ENCODE assay signal across 18 cellular contexts in the genomic region with DNA sequence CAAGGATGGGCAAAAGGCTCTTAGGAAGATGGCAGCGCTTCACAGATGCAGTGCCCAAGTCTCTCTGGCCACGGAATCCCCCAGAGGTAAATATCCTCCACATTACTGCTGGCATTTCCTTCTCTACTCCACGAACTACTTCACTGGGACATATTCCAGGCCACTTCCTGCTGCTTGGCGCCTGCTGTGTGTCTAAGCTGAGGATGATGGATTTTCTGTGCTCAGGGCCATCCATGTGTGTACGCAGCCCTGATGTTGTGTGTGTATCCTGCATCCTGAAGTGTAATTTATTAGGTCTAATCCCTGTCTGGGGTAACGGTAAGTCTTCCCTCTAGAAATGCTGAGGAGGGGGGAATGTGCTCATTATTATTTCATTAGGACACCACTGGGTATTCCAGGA. TPM values are rescaled to one million over a fixed set of nuclear protein-coding genes. Genes with fewer than 3 reads are reported as not detected.
A peak's percentile ranks its signal among the peaks of the same experiment; 100 is the strongest.
DNase-seq lines count a peak whose midpoint lies in the region; ATAC-seq and TF ChIP-seq lines count a peak whose summit lies in the region.
"Had no signal": no experiment of that assay in that cellular context is flagged by ENCODE, and none has a peak within 500 bp of the region (broad histone marks: within the 10 kb centered on the region; RNA-seq: fewer than 3 reads in every experiment).

No MANE protein-coding gene starts in this region.

- H3K27ac Mint-ChIP-seq in stimulated activated naive B cell treated with anti-CD40 and anti-IgM and Interleukin-4, amounts not matched to agents 10 μg/mL and 1 μg/mL and 100 μg/mL, for 72 hours = no peak overlapping the region
- H3K27ac Mint-ChIP-seq: CD4-positive, alpha-beta memory T cell had no signal

- H3K4me3 ChIP-seq in AG10803 (ENCODE audit: low read length) (no peak overlapping the region), right lobe of liver (no peak overlapping the region), ascending aorta (no peak overlapping the region)

- H3K4me3 Mint-ChIP-seq in stimulated activated naive B cell treated with anti-CD40 and anti-IgM and Interleukin-4, amounts not matched to agents 10 μg/mL and 1 μg/mL and 100 μg/mL, for 72 hours = no peak overlapping the region
- H3K4me3 Mint-ChIP-seq: CD4-positive, alpha-beta memory T cell had no signal

- DNase-seq in AG10803 (ENCODE audit: low read depth) (peak; percentile 75), GM04503 (ENCODE audit: low read depth) (peak; percentile 27), right lobe of liver (no peak), medulla oblongata (ENCODE audit: extremely low spot score) (no peak), superior temporal gyrus (ENCODE audit: extremely low spot score) (no peak), ascending aorta (ENCODE audit: low spot score in 2 of 2) (no peak)
- no peak for DNase-seq in stimulated activated naive B cell treated with anti-CD40 and anti-IgM and Interleukin-4, amounts not matched to agents 10 μg/mL and 1 μg/mL and 100 μg/mL, for 72 hours
- DNase-seq: Calu3; CD4-positive, alpha-beta memory T cell; NCI-H1092; NCI-H146; NCI-H2081 treated with DMSO at 0.1 percent for 48 hours; NCI-H510A treated with DMSO at 0.1 percent for 48 hours had no signal

- ATAC-seq in SK-N-SH treated with all-trans-retinoic acid at 6 μM for 48 hours = peak; percentile 70
- ATAC-seq in right lobe of liver = peak; percentile 8 to 38 (median 24)
- no peak for ATAC-seq in stimulated activated naive B cell treated with anti-CD40 and anti-IgM and Interleukin-4, amounts not matched to agents 10 μg/mL and 1 μg/mL and 100 μg/mL, for 72 hours (replicated peaks)
- ATAC-seq: Panc1 had no signal

- H3K9me3 ChIP-seq in right lobe of liver = no peaks in the 10 kb centered on the region
- no peaks in the 10 kb centered on the region for H3K9me3 ChIP-seq in ascending aorta

- H3K27me3 ChIP-seq in right lobe of liver (no peaks in the 10 kb centered on the region), ascending aorta (no peaks in the 10 kb centered on the region)

- peaks cover 2 to 6% of the 10 kb centered on the region in 2 donors for H3K4me1 Mint-ChIP-seq in stimulated activated naive B cell treated with anti-CD40 and anti-IgM and Interleukin-4, amounts not matched to agents 10 μg/mL and 1 μg/mL and 100 μg/mL, for 72 hours
- H3K4me1 Mint-ChIP-seq: CD4-positive, alpha-beta memory T cell had no signal

- H3K36me3 Mint-ChIP-seq in stimulated activated naive B cell treated with anti-CD40 and anti-IgM and Interleukin-4, amounts not matched to agents 10 μg/mL and 1 μg/mL and 100 μg/mL, for 72 hours = no peaks in the 10 kb centered on the region
- H3K36me3 Mint-ChIP-seq: CD4-positive, alpha-beta memory T cell had no signal

- WGBS in right lobe of liver (ENCODE audit: insufficient coverage, low coverage, low lambda C conversion rate, missing lambda C conversion rate) = 39% methylated on average over 2 of the region's 6 CpGs

- TF ChIP-seq POLR2A in right lobe of liver (IDR thresholded peaks at IDR 0.05) = no peak

- TF ChIP-seq CTCF in AG10803 (conservative IDR thresholded peaks at IDR 0.05; ENCODE audit: low read length) (no peak), right lobe of liver (IDR thresholded peaks at IDR 0.05) (no peak), ascending aorta (IDR thresholded peaks at IDR 0.05) (no peak)

- H3K27ac ChIP-seq in right lobe of liver (peak overlapping the region in 1 of 3 donors; percentile 18), ascending aorta (no peak overlapping the region)
- H3K27ac ChIP-seq: KMS-11 had no signal

- H3K36me3 ChIP-seq in right lobe of liver (no peaks in the 10 kb centered on the region), ascending aorta (no peaks in the 10 kb centered on the region)

- peaks cover 0 to 1% of the 10 kb centered on the region in 2 donors for H3K9me3 Mint-ChIP-seq in stimulated activated naive B cell treated with anti-CD40 and anti-IgM and Interleukin-4, amounts not matched to agents 10 μg/mL and 1 μg/mL and 100 μg/mL, for 72 hours
- H3K9me3 Mint-ChIP-seq: CD4-positive, alpha-beta memory T cell had no signal

- H3K4me1 ChIP-seq in right lobe of liver (no peaks in the 10 kb centered on the region), ascending aorta (peaks cover 0 to 10% of the 10 kb centered on the region in 2 donors)

- peaks cover 8 to 16% of the 10 kb centered on the region in 2 donors for H3K27me3 Mint-ChIP-seq in stimulated activated naive B cell treated with anti-CD40 and anti-IgM and Interleukin-4, amounts not matched to agents 10 μg/mL and 1 μg/mL and 100 μg/mL, for 72 hours

- intact Hi-C loops in right lobe of liver (cut with DNase I) (no loop called here), ascending aorta (cut with DNase I) (no loop called here)

TF ChIP-seq in SK-N-SH treated with all-trans-retinoic acid at 6 μM for 48 hours, 23 proteins besides CTCF, POLR2A, EP300 and RAD21:
- TF ChIP-seq ISL1 (CRISPR knock-in tag; IDR thresholded peaks at IDR 0.05) (no peak), ZNF70 (CRISPR knock-in tag; IDR thresholded peaks at IDR 0.05) (0 out of 2 replicates have a peak, but pooled peaks have one; percentile 35)

RNA-seq across cellular contexts. Expression of a gene that starts 25.7 kb away (rescaled TPM):
- total RNA-seq in right lobe of liver = 100 to 1,000 TPM; 162 to 705 (median 372) TPM
- total RNA-seq in ascending aorta = not detected
- total RNA-seq: CD4-positive, alpha-beta memory T cell; MCF 10A; SK-MEL-5 had no signal

Comparison
In these comparisons a context has a peak if more than half of its experiments do, and no peak if none do; other contexts are left out.
1. DNase-seq: peak in AG10803 (single experiment) and GM04503 (single experiment); none in right lobe of liver (0 of 3), medulla oblongata (single experiment), stimulated activated naive B cell treated with anti-CD40 and anti-IgM and Interleukin-4, amounts not matched to agents 10 μg/mL and 1 μg/mL and 100 μg/mL, for 72 hours (single experiment), superior temporal gyrus (single experiment) and ascending aorta (0 of 2).
2. ATAC-seq: peak in SK-N-SH treated with all-trans-retinoic acid at 6 μM for 48 hours (single experiment) and right lobe of liver (4 of 4); none in stimulated activated naive B cell treated with anti-CD40 and anti-IgM and Interleukin-4, amounts not matched to agents 10 μg/mL and 1 μg/mL and 100 μg/mL, for 72 hours (0 of 2).
3. RNA of a gene that starts 25.7 kb away (total RNA-seq): 162 to 705 TPM in right lobe of liver; not detected in ascending aorta (single experiment); every median in the first group is over 100 times any median in the second.